In genomic region chr10:13270877-13271551, GRCh38 we compare ENCODE assay signal across 2 cellular contexts.
A peak's percentile ranks its signal among the peaks of the same experiment; 100 is the strongest.
TF ChIP-seq lines count a peak whose summit lies in the region.

No MANE protein-coding gene starts in this region.

TF ChIP-seq in IMR-90, 13 proteins besides CTCF, POLR2A, EP300 and RAD21:
- TF ChIP-seq ELK1 (IDR thresholded peaks at IDR 0.05; ENCODE audit: borderline replicate concordance, low read depth, low read length) (no peak), MXI1 (IDR thresholded peaks at IDR 0.05; ENCODE audit: borderline replicate concordance, low read depth, low read length) (no peak), MAZ (IDR thresholded peaks at IDR 0.05; ENCODE audit: borderline replicate concordance, low read depth, low read length) (no peak), MAFK (IDR thresholded peaks at IDR 0.05; ENCODE audit: low read depth, low read length) (no peak), FOS (IDR thresholded peaks at IDR 0.05; ENCODE audit: low read depth, low read length) (no peak), CHD1 (IDR thresholded peaks at IDR 0.05; ENCODE audit: low read depth, low read length) (no peak)

TF ChIP-seq in K562, 482 proteins besides CTCF, POLR2A, EP300 and RAD21:
- no peak for TF ChIP-seq PHF20 (IDR thresholded peaks at IDR 0.05; ENCODE audit: partially characterized antibody)
- TF ChIP-seq CBFA2T2 (conservative IDR thresholded peaks at IDR 0.05), result no peak
- TF ChIP-seq ETV5 (CRISPR knock-in tag; IDR thresholded peaks at IDR 0.05; ENCODE audit: low read depth), result peak; percentile 57; the same call in 1 of the 2 replicates
- peak; percentile 30 for TF ChIP-seq RBBP5 (IDR thresholded peaks at IDR 0.05; ENCODE audit: borderline replicate concordance, insufficient read depth, low read length, poor library complexity, severe bottlenecking)
- TF ChIP-seq, protein P1, sequence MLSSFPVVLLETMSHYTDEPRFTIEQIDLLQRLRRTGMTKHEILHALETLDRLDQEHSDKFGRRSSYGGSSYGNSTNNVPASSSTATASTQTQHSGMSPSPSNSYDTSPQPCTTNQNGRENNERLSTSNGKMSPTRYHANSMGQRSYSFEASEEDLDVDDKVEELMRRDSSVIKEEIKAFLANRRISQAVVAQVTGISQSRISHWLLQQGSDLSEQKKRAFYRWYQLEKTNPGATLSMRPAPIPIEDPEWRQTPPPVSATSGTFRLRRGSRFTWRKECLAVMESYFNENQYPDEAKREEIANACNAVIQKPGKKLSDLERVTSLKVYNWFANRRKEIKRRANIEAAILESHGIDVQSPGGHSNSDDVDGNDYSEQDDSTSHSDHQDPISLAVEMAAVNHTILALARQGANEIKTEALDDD (IDR thresholded peaks at IDR 0.05), result peak; percentile 44; the same call in 1 of the 2 replicates
- no peak for TF ChIP-seq MYBL2 (IDR thresholded peaks at IDR 0.05; ENCODE audit: low read depth)
- TF ChIP-seq MYBL2 (CRISPR knock-in tag; IDR thresholded peaks at IDR 0.05; ENCODE audit: borderline replicate concordance), result no peak
- TF ChIP-seq SMARCA5 (IDR thresholded peaks at IDR 0.05), result no peak
- no peak for TF ChIP-seq KLF16 (IDR thresholded peaks at IDR 0.05)
- no peak for TF ChIP-seq RERE (CRISPR knock-in tag; IDR thresholded peaks at IDR 0.05; ENCODE audit: borderline replicate concordance)
- no peak for TF ChIP-seq MYNN (IDR thresholded peaks at IDR 0.05)
- no peak for TF ChIP-seq MYNN (CRISPR knock-in tag; IDR thresholded peaks at IDR 0.05)
- TF ChIP-seq NFE2 (IDR thresholded peaks at IDR 0.05; ENCODE audit: low read depth), result 0 out of 2 replicates have a peak, but pooled peaks have one; percentile 6
- TF ChIP-seq NBN (IDR thresholded peaks at IDR 0.05; ENCODE audit: low read depth), result no peak
- peak; percentile 32; the same call in 1 of the 2 replicates for TF ChIP-seq JUND (IDR thresholded peaks at IDR 0.05; ENCODE audit: borderline replicate concordance, low read depth, low read length)
- peak; percentile 20; the same call in 1 of the 3 replicates for TF ChIP-seq JUND (tag; IDR thresholded peaks at IDR 0.05; ENCODE audit: borderline replicate concordance, low read depth, low read length)
- peak; percentile 52 for TF ChIP-seq ATF3 (IDR thresholded peaks at IDR 0.05)
- no peak for TF ChIP-seq ATF3 (CRISPR knock-in tag; conservative IDR thresholded peaks at IDR 0.05)
- TF ChIP-seq GABPB2 (CRISPR knock-in tag; conservative IDR thresholded peaks at IDR 0.05), result no peak
- peak; percentile 79 for TF ChIP-seq FOSL1 (tag; conservative IDR thresholded peaks at IDR 0.05)
- no peak for TF ChIP-seq PHTF2 (CRISPR knock-in tag; IDR thresholded peaks at IDR 0.05)
- no peak for TF ChIP-seq HNRNPL (IDR thresholded peaks at IDR 0.05; ENCODE audit: low read depth, low read length)
- TF ChIP-seq PHF8 (IDR thresholded peaks at IDR 0.05; ENCODE audit: borderline replicate concordance, low read length), result 0 out of 2 replicates have a peak, but pooled peaks have one; percentile 6
- TF ChIP-seq, protein P2, sequence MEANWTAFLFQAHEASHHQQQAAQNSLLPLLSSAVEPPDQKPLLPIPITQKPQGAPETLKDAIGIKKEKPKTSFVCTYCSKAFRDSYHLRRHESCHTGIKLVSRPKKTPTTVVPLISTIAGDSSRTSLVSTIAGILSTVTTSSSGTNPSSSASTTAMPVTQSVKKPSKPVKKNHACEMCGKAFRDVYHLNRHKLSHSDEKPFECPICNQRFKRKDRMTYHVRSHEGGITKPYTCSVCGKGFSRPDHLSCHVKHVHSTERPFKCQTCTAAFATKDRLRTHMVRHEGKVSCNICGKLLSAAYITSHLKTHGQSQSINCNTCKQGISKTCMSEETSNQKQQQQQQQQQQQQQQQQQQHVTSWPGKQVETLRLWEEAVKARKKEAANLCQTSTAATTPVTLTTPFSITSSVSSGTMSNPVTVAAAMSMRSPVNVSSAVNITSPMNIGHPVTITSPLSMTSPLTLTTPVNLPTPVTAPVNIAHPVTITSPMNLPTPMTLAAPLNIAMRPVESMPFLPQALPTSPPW (CRISPR knock-in tag; IDR thresholded peaks at IDR 0.05), result no peak
- 0 out of 2 replicates have a peak, but pooled peaks have one; percentile 22 for TF ChIP-seq TEAD4 (IDR thresholded peaks at IDR 0.05; ENCODE audit: low read length)
- TF ChIP-seq TEAD4 (CRISPR knock-in tag; IDR thresholded peaks at IDR 0.05; ENCODE audit: borderline replicate concordance), result no peak
- no peak for TF ChIP-seq ARHGAP35 (IDR thresholded peaks at IDR 0.05; ENCODE audit: partially characterized antibody)
- TF ChIP-seq, protein P3, sequence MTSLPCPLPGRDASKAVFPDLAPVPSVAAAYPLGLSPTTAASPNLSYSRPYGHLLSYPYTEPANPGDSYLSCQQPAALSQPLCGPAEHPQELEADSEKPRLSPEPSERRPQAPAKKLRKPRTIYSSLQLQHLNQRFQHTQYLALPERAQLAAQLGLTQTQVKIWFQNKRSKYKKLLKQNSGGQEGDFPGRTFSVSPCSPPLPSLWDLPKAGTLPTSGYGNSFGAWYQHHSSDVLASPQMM (CRISPR knock-in tag; IDR thresholded peaks at IDR 0.05), result no peak
TF ChIP-seq in K562: peak in this region for 9.
